Comparison of ENCODE assay signal across 18 cellular contexts in genomic region chr5:172954751-172955159, GRCh38. TPM values are rescaled to one million over a fixed set of nuclear protein-coding genes. Genes with fewer than 3 reads are reported as not detected.
DNase-seq lines count a peak whose midpoint lies in the region; ATAC-seq and TF ChIP-seq lines count a peak whose summit lies in the region.
"Had no signal": no experiment of that assay in that cellular context is flagged by ENCODE, and none has a peak within 500 bp of the region (broad histone marks: within the 10 kb centered on the region; RNA-seq: fewer than 3 reads in every experiment).

No MANE protein-coding gene starts in this region.

- peak overlapping the region; percentile 70 for H4K91ac ChIP-seq in trophoblast cell (ENCODE audit: low read depth, low read length)

- H3K4me3 ChIP-seq in ACC112 (ENCODE audit: low read depth, low read length) (no peak overlapping the region), trophoblast cell (ENCODE audit: low read depth, low read length) (no peak overlapping the region)
- H3K4me3 ChIP-seq: cardiac muscle cell, Peyer's patch had no signal

- H2BK5ac ChIP-seq in trophoblast cell (ENCODE audit: low read depth, low read length, poor library complexity), result peak overlapping the region; percentile 35

- POLR2A ChIA-PET in activated CD8-positive, alpha-beta T cell treated with anti-CD3 and anti-CD28 coated beads, Interleukin-2, amount 10 ng/mL, durations not matched to agents 7 days and 5 days (lab: Charles Lee), result no interaction called here

- ATAC-seq in HG02571 (IDR thresholded peaks at IDR 0.05; ENCODE audit: unreplicated experiment), result no peak
- ATAC-seq in activated CD8-positive, alpha-beta T cell treated with anti-CD3 and anti-CD28 coated beads, Interleukin-2, amount 10 ng/mL, durations not matched to agents 7 days and 5 days, result no peak
- ATAC-seq: HCT116 had no signal

- H3K79me2 ChIP-seq in ACC112 (ENCODE audit: control insufficient read depth, insufficient read depth, low read length, unreplicated experiment), result peaks cover 4% of the 10 kb centered on the region
- peaks cover 3% of the 10 kb centered on the region for H3K79me2 ChIP-seq in trophoblast cell (ENCODE audit: control insufficient read depth, insufficient read depth, low read length, poor library complexity)

- H3K9ac ChIP-seq in trophoblast cell (ENCODE audit: low read length), result no peak overlapping the region

- H3K36me3 ChIP-seq in ACC112 (ENCODE audit: insufficient read depth, low read length) (no peaks in the 10 kb centered on the region; the same call in 1 of the 2 replicates), trophoblast cell (ENCODE audit: control insufficient read depth in 1 of 2, insufficient read depth in 2 of 2, low read length in 2 of 2) (peaks cover 3 to 5% of the 10 kb centered on the region in 2 experiments)
- H3K36me3 ChIP-seq: cardiac muscle cell had no signal

- no peaks in the 10 kb centered on the region for H3K9me3 ChIP-seq in trophoblast cell (ENCODE audit: insufficient read depth, low read depth, low read length)
- H3K9me3 ChIP-seq: Peyer's patch had no signal

- H2BK120ac ChIP-seq in trophoblast cell (ENCODE audit: insufficient read depth, low read length, poor library complexity), result peak overlapping the region; percentile 82

- peaks cover 46% of the 10 kb centered on the region for H3K36me3 Mint-ChIP-seq in HFFc6 (ENCODE audit: low read depth)
- H3K36me3 Mint-ChIP-seq in chondrocyte (ENCODE audit: low read depth), result peaks cover 3% of the 10 kb centered on the region
- peaks cover 3% of the 10 kb centered on the region for H3K36me3 Mint-ChIP-seq in activated CD8-positive, alpha-beta T cell treated with anti-CD3 and anti-CD28 coated beads, Interleukin-2, amount 10 ng/mL, durations not matched to agents 7 days and 5 days (ENCODE audit: low read depth)
- H3K36me3 Mint-ChIP-seq: activated naive CD4-positive, alpha-beta T cell treated with anti-CD3 and anti-CD28 coated beads, Interleukin-2, amount 50 U/mL, for 24 hours had no signal

- no peak overlapping the region for H3K4ac ChIP-seq in trophoblast cell (ENCODE audit: low read depth, low read length)

- H3K9me3 Mint-ChIP-seq in HFFc6 (peaks cover 3% of the 10 kb centered on the region; the same call in 1 of the 2 replicates), chondrocyte (ENCODE audit: low read depth) (no peaks in the 10 kb centered on the region)
- no peaks in the 10 kb centered on the region for H3K9me3 Mint-ChIP-seq in activated CD8-positive, alpha-beta T cell treated with anti-CD3 and anti-CD28 coated beads, Interleukin-2, amount 10 ng/mL, durations not matched to agents 7 days and 5 days (ENCODE audit: insufficient read depth)
- H3K9me3 Mint-ChIP-seq: activated naive CD4-positive, alpha-beta T cell treated with anti-CD3 and anti-CD28 coated beads, Interleukin-2, amount 50 U/mL, for 24 hours; activated T-cell treated with anti-CD3 and anti-CD28 coated beads, Interleukin-2, amount 50 U/mL, for 24 hours had no signal

- WGBS in trophoblast cell (ENCODE audit: extremely low coverage, insufficient coverage, insufficient read length), result no CpG with 5 or more reads among the region's 8 CpGs

- no peak overlapping the region for H2AFZ ChIP-seq in ACC112 (ENCODE audit: low read length, unreplicated experiment)
- H2AFZ ChIP-seq in trophoblast cell (ENCODE audit: insufficient read depth, low read length, poor library complexity), result no peak overlapping the region

- peak overlapping the region; percentile 94 for H3K27ac ChIP-seq in ACC112 (ENCODE audit: low read depth, low read length)
- no peak overlapping the region for H3K27ac ChIP-seq in trophoblast cell (ENCODE audit: low read depth, low read length)
- H3K27ac ChIP-seq: cardiac muscle cell, Peyer's patch had no signal

- DNase-seq in HFFc6 (no peak), chondrocyte (ENCODE audit: low spot score) (no peak), trophoblast cell (peak in 1 of 2 donors; percentile 12), DMS53 treated with DMSO at 0.1 percent for 48 hours (lab: John Stamatoyannopoulos, UW; ENCODE audit: unreplicated experiment) (no peak), middle frontal gyrus (ENCODE audit: extremely low spot score, low spot score) (no peak)
- DNase-seq in activated CD8-positive, alpha-beta T cell treated with anti-CD3 and anti-CD28 coated beads, Interleukin-2, amount 10 ng/mL, durations not matched to agents 7 days and 5 days, result no peak
- DNase-seq: activated CD4-positive, alpha-beta T cell treated with anti-CD3 and anti-CD28 coated beads, Interleukin-2, amount 50 U/mL, for 4 hours; activated T-cell treated with anti-CD3 and anti-CD28 coated beads, Interleukin-2, amount 50 U/mL, for 24 hours; effector CD8-positive, alpha-beta T cell; NCI-H1048; occipital lobe; Peyer's patch; stimulated activated CD4-positive, alpha-beta T cell treated with anti-CD3 and anti-CD28 coated beads, Interleukin-4, amount 100 ng/mL, for 4 hours had no signal

- H3K4me3 Mint-ChIP-seq in HFFc6, result peak overlapping the region; percentile 64
- peak overlapping the region; percentile 0 for H3K4me3 Mint-ChIP-seq in chondrocyte (ENCODE audit: unreplicated experiment)
- H3K4me3 Mint-ChIP-seq in activated CD8-positive, alpha-beta T cell treated with anti-CD3 and anti-CD28 coated beads, Interleukin-2, amount 10 ng/mL, durations not matched to agents 7 days and 5 days, result no peak overlapping the region
- H3K4me3 Mint-ChIP-seq: activated naive CD4-positive, alpha-beta T cell treated with anti-CD3 and anti-CD28 coated beads, Interleukin-2, amount 50 U/mL, for 24 hours; activated T-cell treated with anti-CD3 and anti-CD28 coated beads, Interleukin-2, amount 50 U/mL, for 24 hours had no signal

- peak overlapping the region; percentile 68 for H4K8ac ChIP-seq in trophoblast cell (ENCODE audit: low read depth, low read length)

- no peak overlapping the region for H2AK5ac ChIP-seq in trophoblast cell (ENCODE audit: low read length)

- H3K27me3 ChIP-seq in ACC112 (ENCODE audit: insufficient read depth, low read length) (no peaks in the 10 kb centered on the region), trophoblast cell (ENCODE audit: insufficient read depth, low read length) (no peaks in the 10 kb centered on the region)
- H3K27me3 ChIP-seq: cardiac muscle cell, Peyer's patch had no signal

- TF ChIP-seq CTCF in HFFc6 (IDR thresholded peaks at IDR 0.05) (no peak), chondrocyte (IDR thresholded peaks at IDR 0.05) (no peak)

- H3K4me1 ChIP-seq in ACC112 (ENCODE audit: control insufficient read depth, insufficient read depth, low read length, unreplicated experiment), result peaks cover 41% of the 10 kb centered on the region
- peaks cover 7% of the 10 kb centered on the region in 2 experiments for H3K4me1 ChIP-seq in trophoblast cell (ENCODE audit: control insufficient read depth in 1 of 2, insufficient read depth in 2 of 2, low read length in 2 of 2)

- peak overlapping the region; percentile 40 for H3K14ac ChIP-seq in trophoblast cell (ENCODE audit: low read length)

- peak overlapping the region; percentile 93 for H2BK12ac ChIP-seq in trophoblast cell (ENCODE audit: low read length)

- H3K27ac Mint-ChIP-seq in HFFc6 (peak overlapping the region; percentile 92), chondrocyte (ENCODE audit: unreplicated experiment) (peak overlapping the region; percentile 92)
- H3K27ac Mint-ChIP-seq in activated CD8-positive, alpha-beta T cell treated with anti-CD3 and anti-CD28 coated beads, Interleukin-2, amount 10 ng/mL, durations not matched to agents 7 days and 5 days, result no peak overlapping the region
- H3K27ac Mint-ChIP-seq: activated naive CD4-positive, alpha-beta T cell treated with anti-CD3 and anti-CD28 coated beads, Interleukin-2, amount 50 U/mL, for 24 hours; activated T-cell treated with anti-CD3 and anti-CD28 coated beads, Interleukin-2, amount 50 U/mL, for 24 hours had no signal

- no peak overlapping the region for H4K12ac ChIP-seq in trophoblast cell (ENCODE audit: low read depth, low read length)

- peaks cover 73% of the 10 kb centered on the region for H3K4me1 Mint-ChIP-seq in HFFc6 (ENCODE audit: low read depth)
- H3K4me1 Mint-ChIP-seq in chondrocyte (ENCODE audit: low read depth), result peaks cover 62% of the 10 kb centered on the region
- peaks cover 15% of the 10 kb centered on the region for H3K4me1 Mint-ChIP-seq in activated CD8-positive, alpha-beta T cell treated with anti-CD3 and anti-CD28 coated beads, Interleukin-2, amount 10 ng/mL, durations not matched to agents 7 days and 5 days (ENCODE audit: low read depth)

- H3K18ac ChIP-seq in trophoblast cell (ENCODE audit: low read length), result no peak overlapping the region

- H3K4me2 ChIP-seq in trophoblast cell (ENCODE audit: low read length), result no peak overlapping the region

- H3K23ac ChIP-seq in trophoblast cell (ENCODE audit: low read length), result no peak overlapping the region

- CTCF ChIA-PET in activated CD8-positive, alpha-beta T cell treated with anti-CD3 and anti-CD28 coated beads, Interleukin-2, amount 10 ng/mL, durations not matched to agents 7 days and 5 days (lab: Charles Lee), result interaction anchor here (1.4 kb wide), 1 partner anchor 242 kb away, joined by 4 read pairs; no protein-coding TSS in a partner anchor

- H3K27me3 Mint-ChIP-seq in HFFc6 (ENCODE audit: insufficient read depth) (peaks cover 6% of the 10 kb centered on the region), chondrocyte (ENCODE audit: low read depth) (no peaks in the 10 kb centered on the region)
- H3K27me3 Mint-ChIP-seq in activated CD8-positive, alpha-beta T cell treated with anti-CD3 and anti-CD28 coated beads, Interleukin-2, amount 10 ng/mL, durations not matched to agents 7 days and 5 days (ENCODE audit: low read depth), result peaks cover 5% of the 10 kb centered on the region
- H3K27me3 Mint-ChIP-seq: activated naive CD4-positive, alpha-beta T cell treated with anti-CD3 and anti-CD28 coated beads, Interleukin-2, amount 50 U/mL, for 24 hours; activated T-cell treated with anti-CD3 and anti-CD28 coated beads, Interleukin-2, amount 50 U/mL, for 24 hours had no signal

- H3K79me1 ChIP-seq in trophoblast cell (ENCODE audit: low read length), result peaks cover 10% of the 10 kb centered on the region

RNA-seq across cellular contexts. Expression of gene RPL26L1, which starts 4.5 kb away (rescaled TPM):
- total RNA-seq in HFFc6 (2021; fragmentation: NEBNext Ultra II Directional; extraction: Animal tissue kit (Norgen Biotek cat#: 25700)), result 100 to 1,000 TPM in 5 of 6 experiments, 10 to 100 TPM in 1; 88.9 to 122 (median 113) TPM
- total RNA-seq in chondrocyte, result 40.2 to 43.6 TPM (median 43.5 TPM) in 3 replicates
- 61.9 and 63.3 TPM in 2 replicates for polyA plus RNA-seq in trophoblast cell (2013)
- total RNA-seq in activated CD8-positive, alpha-beta T cell treated with anti-CD3 and anti-CD28 coated beads, Interleukin-2, amount 10 ng/mL, durations not matched to agents 7 days and 5 days, result 10 to 100 TPM; 45.1 to 49.4 TPM

RNA-seq across cellular contexts. Expression of gene ATP6V0E1, which starts 28.8 kb away (rescaled TPM):
- total RNA-seq in HFFc6 (2021; fragmentation: NEBNext Ultra II Directional; extraction: Animal tissue kit (Norgen Biotek cat#: 25700)), result 100 to 1,000 TPM; 462 to 606 (median 488) TPM
- total RNA-seq in chondrocyte, result 257 to 277 TPM (median 272 TPM) in 3 replicates
- polyA plus RNA-seq in trophoblast cell (2013), result 246 and 249 TPM in 2 replicates
- 100 to 1,000 TPM; 122 to 129 TPM for total RNA-seq in activated CD8-positive, alpha-beta T cell treated with anti-CD3 and anti-CD28 coated beads, Interleukin-2, amount 10 ng/mL, durations not matched to agents 7 days and 5 days
